In genomic region chr14:103518416-103519042, GRCh38 we compare ENCODE assay signal across 1 cellular context.
A peak's percentile ranks its signal among the peaks of the same experiment; 100 is the strongest.
TF ChIP-seq lines count a peak whose summit lies in the region.

No MANE protein-coding gene starts in this region.

TF ChIP-seq in H1, 55 proteins besides CTCF, POLR2A, EP300 and RAD21:
- TF ChIP-seq TEAD4 (IDR thresholded peaks at IDR 0.05; ENCODE audit: low read depth, low read length) (no peak), CHD7 (IDR thresholded peaks at IDR 0.05; ENCODE audit: insufficient replicate concordance, low read length) (no peak), NANOG (IDR thresholded peaks at IDR 0.05; ENCODE audit: insufficient read depth, low read depth, low read length, poor library complexity, severe bottlenecking) (no peak), SP4 (IDR thresholded peaks at IDR 0.05; ENCODE audit: low read length) (peak; percentile 59; the same call in 1 of the 2 replicates), TAF7 (optimal IDR thresholded peaks at IDR 0.05; ENCODE audit: borderline replicate concordance, low read depth, low read length) (peak; percentile 22), CTBP2 (IDR thresholded peaks at IDR 0.05; ENCODE audit: borderline replicate concordance, insufficient read depth, insufficient read length, low read length) (no peak), TCF12 (IDR thresholded peaks at IDR 0.05; ENCODE audit: low read depth, low read length) (no peak), TBP (IDR thresholded peaks at IDR 0.05; ENCODE audit: low read depth, low read length) (no peak), SUZ12 (IDR thresholded peaks at IDR 0.05; ENCODE audit: low read length) (no peak), CHD1 (IDR thresholded peaks at IDR 0.05; ENCODE audit: low read depth, low read length) (no peak), HDAC6 (IDR thresholded peaks at IDR 0.05; ENCODE audit: low read depth, low read length) (no peak), SP1 (IDR thresholded peaks at IDR 0.05; ENCODE audit: low read depth, low read length) (no peak), TAF1 (IDR thresholded peaks at IDR 0.05; ENCODE audit: low read depth, low read length) (0 out of 2 replicates have a peak, but pooled peaks have one; percentile 6), CBX5 (IDR thresholded peaks at IDR 0.05; ENCODE audit: low read depth, low read length) (no peak), POU5F1 (IDR thresholded peaks at IDR 0.05; ENCODE audit: low read depth, low read length) (no peak), EZH2 (IDR thresholded peaks at IDR 0.05; ENCODE audit: low read depth, low read length, severe bottlenecking) (no peak), SIN3A (conservative IDR thresholded peaks at IDR 0.05 in 1 of 2, IDR thresholded peaks at IDR 0.05 in 1 of 2; ENCODE audit: low read depth in 1 of 2, low read length in 2 of 2) (peak in 1 of 2 experiments; percentile 47; a peak in 1 of 4 replicates), KDM1A (IDR thresholded peaks at IDR 0.05; ENCODE audit: borderline replicate concordance, low read length) (no peak), CBX8 (IDR thresholded peaks at IDR 0.05; ENCODE audit: borderline replicate concordance, low read depth, low read length) (no peak), SAP30 (IDR thresholded peaks at IDR 0.05; ENCODE audit: insufficient read depth, insufficient replicate concordance, low read length) (no peak), EGR1 (IDR thresholded peaks at IDR 0.05; ENCODE audit: borderline replicate concordance, low read depth, low read length) (no peak), HDAC2 (IDR thresholded peaks at IDR 0.05; ENCODE audit: borderline replicate concordance in 1 of 2, low read depth in 2 of 2, low read length in 2 of 2) (no peak), PHF8 (conservative IDR thresholded peaks at IDR 0.05; ENCODE audit: low read depth, low read length) (no peak), CREB1 (IDR thresholded peaks at IDR 0.05) (no peak), GABPA (IDR thresholded peaks at IDR 0.05; ENCODE audit: borderline replicate concordance, insufficient read depth, low read length) (peak; percentile 46; the same call in 1 of the 2 replicates), SP2 (IDR thresholded peaks at IDR 0.05; ENCODE audit: low read length) (no peak), POLR2AphosphoS5 (IDR thresholded peaks at IDR 0.05; ENCODE audit: low read depth, low read length) (peak; percentile 77; the same call in 1 of the 2 replicates), ATF2 (IDR thresholded peaks at IDR 0.05; ENCODE audit: low read length) (0 out of 2 replicates have a peak, but pooled peaks have one; percentile 34), MAX (IDR thresholded peaks at IDR 0.05) (0 out of 2 replicates have a peak, but pooled peaks have one; percentile 24), ZNF274 (IDR thresholded peaks at IDR 0.05; ENCODE audit: borderline replicate concordance, extremely low read depth, low read length) (no peak), JUN (IDR thresholded peaks at IDR 0.05; ENCODE audit: low read depth, low read length) (no peak), ATF3 (IDR thresholded peaks at IDR 0.05; ENCODE audit: insufficient read depth, low read depth, low read length) (no peak)
